In genomic region chr14:102280376-102280962, GRCh38 we compare ENCODE assay signal across 13 cellular contexts. TPM values are rescaled to one million over a fixed set of nuclear protein-coding genes. Genes with fewer than 3 reads are reported as not detected.
DNase-seq lines count a peak whose midpoint lies in the region; ATAC-seq and TF ChIP-seq lines count a peak whose summit lies in the region.
"Had no signal": no experiment of that assay in that cellular context is flagged by ENCODE, and none has a peak within 500 bp of the region (broad histone marks: within the 10 kb centered on the region; RNA-seq: fewer than 3 reads in every experiment).

No MANE protein-coding gene starts in this region.

- peak overlapping the region; percentile 1 for H3K4me2 ChIP-seq in smooth muscle cell

- no peaks in the 10 kb centered on the region for H4K20me1 ChIP-seq in smooth muscle cell (ENCODE audit: low read depth)

- peak; percentile 1 for DNase-seq in GOT3 (lab: John Stamatoyannopoulos, UW)
- peak; percentile 99 for DNase-seq in fibroblast of mammary gland (ENCODE audit: low read depth)
- DNase-seq in smooth muscle cell (lab: John Stamatoyannopoulos, UW; ENCODE audit: unreplicated experiment) = no peak
- DNase-seq in amygdala (lab: John Stamatoyannopoulos, UW) = no peak
- DNase-seq in globus pallidus (ENCODE audit: low spot score) = no peak
- no peak for DNase-seq in NCI-H510A (lab: John Stamatoyannopoulos, UW)
- DNase-seq: effector CD4-positive, alpha-beta T cell; GDM1; upper lobe of left lung had no signal

- H3K9me3 ChIP-seq in smooth muscle cell (replicated peaks; ENCODE audit: low read depth) = no peaks in the 10 kb centered on the region
- H3K9me3 ChIP-seq: prostate gland, upper lobe of left lung had no signal

- ATAC-seq in SK-N-SH treated with all-trans-retinoic acid at 6 μM for 48 hours (peak; percentile 40; the same call in 2 of the 3 replicates), HG03521 (IDR thresholded peaks at IDR 0.05; ENCODE audit: unreplicated experiment) (no peak)

- no peaks in the 10 kb centered on the region for H3K27me3 ChIP-seq in smooth muscle cell (ENCODE audit: low read depth)
- H3K27me3 ChIP-seq: upper lobe of left lung had no signal

- H3K4me3 ChIP-seq in fibroblast of mammary gland (ENCODE audit: control insufficient read depth, low read depth, low read length) (no peak overlapping the region), smooth muscle cell (no peak overlapping the region)
- H3K4me3 ChIP-seq: prostate gland, upper lobe of left lung had no signal

- TF ChIP-seq CTCF in fibroblast of mammary gland (conservative IDR thresholded peaks at IDR 0.05; ENCODE audit: control insufficient read depth, insufficient read depth, low read depth, low read length) (no peak), smooth muscle cell (IDR thresholded peaks at IDR 0.05; ENCODE audit: borderline replicate concordance, insufficient read depth, poor library complexity, severe bottlenecking) (no peak)

- WGBS in smooth muscle cell (ENCODE audit: low lambda C conversion rate) = 76% methylated on average over 8 of the region's 8 CpGs

- no peak overlapping the region for H3K9ac ChIP-seq in smooth muscle cell (ENCODE audit: low read depth)

- H3K79me2 ChIP-seq in smooth muscle cell (ENCODE audit: low read depth) = no peaks in the 10 kb centered on the region

- no peak overlapping the region for H2AFZ ChIP-seq in smooth muscle cell (ENCODE audit: low read depth)

- H3K36me3 ChIP-seq in smooth muscle cell (ENCODE audit: low read depth) = no peaks in the 10 kb centered on the region
- H3K36me3 ChIP-seq: prostate gland had no signal

- H3F3A ChIP-seq in smooth muscle cell (ENCODE audit: low read depth) = no peaks in the 10 kb centered on the region

- H3K27ac ChIP-seq in smooth muscle cell (ENCODE audit: low read depth) = peak overlapping the region; percentile 69
- H3K27ac ChIP-seq: prostate gland, VCaP had no signal

- H3K4me1 ChIP-seq in smooth muscle cell (ENCODE audit: low read depth) = no peaks in the 10 kb centered on the region
- H3K4me1 ChIP-seq: prostate gland had no signal

TF ChIP-seq in SK-N-SH treated with all-trans-retinoic acid at 6 μM for 48 hours, 23 proteins besides CTCF, POLR2A, EP300 and RAD21:
- no peak for TF ChIP-seq ZNF70 (CRISPR knock-in tag; IDR thresholded peaks at IDR 0.05)
- no peak for TF ChIP-seq ESRRG (CRISPR knock-in tag; IDR thresholded peaks at IDR 0.05)
- TF ChIP-seq TSHZ2 (CRISPR knock-in tag; IDR thresholded peaks at IDR 0.05) = no peak
- TF ChIP-seq, protein P1, sequence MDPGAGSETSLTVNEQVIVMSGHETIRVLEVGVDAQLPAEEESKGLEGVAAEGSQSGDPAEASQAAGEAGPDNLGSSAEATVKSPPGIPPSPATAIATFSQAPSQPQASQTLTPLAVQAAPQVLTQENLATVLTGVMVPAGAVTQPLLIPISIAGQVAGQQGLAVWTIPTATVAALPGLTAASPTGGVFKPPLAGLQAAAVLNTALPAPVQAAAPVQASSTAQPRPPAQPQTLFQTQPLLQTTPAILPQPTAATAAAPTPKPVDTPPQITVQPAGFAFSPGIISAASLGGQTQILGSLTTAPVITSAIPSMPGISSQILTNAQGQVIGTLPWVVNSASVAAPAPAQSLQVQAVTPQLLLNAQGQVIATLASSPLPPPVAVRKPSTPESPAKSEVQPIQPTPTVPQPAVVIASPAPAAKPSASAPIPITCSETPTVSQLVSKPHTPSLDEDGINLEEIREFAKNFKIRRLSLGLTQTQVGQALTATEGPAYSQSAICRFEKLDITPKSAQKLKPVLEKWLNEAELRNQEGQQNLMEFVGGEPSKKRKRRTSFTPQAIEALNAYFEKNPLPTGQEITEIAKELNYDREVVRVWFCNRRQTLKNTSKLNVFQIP (CRISPR knock-in tag; IDR thresholded peaks at IDR 0.05; ENCODE audit: borderline replicate concordance, low read depth) = no peak

RNA-seq across cellular contexts. Expression of gene MOK, which starts 24.5 kb away (rescaled TPM):
- 4.7 and 8.2 TPM in 2 replicates for total RNA-seq in smooth muscle cell
- polyA plus RNA-seq in smooth muscle cell = 6.4 and 9.0 TPM in 2 replicates

RNA-seq across cellular contexts. Expression of gene ZNF839, which starts 39.1 kb away (rescaled TPM):
- 5.2 and 13.1 TPM in 2 replicates for total RNA-seq in smooth muscle cell
- polyA plus RNA-seq in smooth muscle cell = 4.0 and 5.7 TPM in 2 replicates

Comparison
In these comparisons a context has a peak if more than half of its experiments do, and no peak if none do; other contexts are left out.
1. DNase-seq: peak in GOT3 (single experiment) and fibroblast of mammary gland (single experiment); none in smooth muscle cell (single experiment), amygdala (0 of 56), globus pallidus (single experiment) and NCI-H510A (single experiment).